ENCODE assay signal across 26 cellular contexts in the genomic region with DNA sequence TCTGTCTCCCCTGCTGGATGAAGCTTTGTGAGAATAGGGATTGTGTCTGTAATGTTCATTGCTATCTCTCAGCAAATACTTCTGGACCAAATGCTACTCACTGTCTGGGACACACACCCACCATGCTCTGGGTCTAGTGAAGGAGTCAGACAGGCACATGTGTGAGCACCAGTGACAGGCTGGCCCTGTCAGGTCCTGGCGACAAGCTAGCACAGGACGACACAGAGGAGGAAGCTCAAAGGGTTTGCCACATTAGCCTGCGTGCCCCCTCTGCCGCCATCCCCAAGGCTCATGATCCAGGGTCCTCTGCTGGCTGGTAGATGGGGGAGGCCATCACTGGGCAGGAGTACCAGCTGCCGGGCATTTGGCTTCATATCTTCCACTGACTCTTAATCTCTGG.
"Had no signal": no experiment of that assay in that cellular context is flagged by ENCODE, and none has a peak within 500 bp of the region (broad histone marks: within the 10 kb centered on the region; RNA-seq: fewer than 3 reads in every experiment).

No MANE protein-coding gene starts in this region.

- H3K27ac ChIP-seq: colonic mucosa, epithelial cell of prostate, esophagus squamous epithelium, gastrocnemius medialis, hepatocyte, lower lobe of right lung had no signal

- H3K4me2 ChIP-seq: hepatocyte had no signal

- H3K36me3 ChIP-seq: colonic mucosa had no signal

- H3K9me3 ChIP-seq: colonic mucosa, esophagus squamous epithelium, gastrocnemius medialis, lower lobe of right lung, mucosa of descending colon had no signal

- ATAC-seq: effector memory CD8-positive, alpha-beta T cell; gastrocnemius medialis; left colon; left lobe of liver; lower lobe of right lung; mucosa of descending colon had no signal

- DNase-seq: cerebellar nuclear complex; colonic mucosa; cortex of kidney; effector CD8-positive, alpha-beta T cell; effector memory CD8-positive, alpha-beta T cell; endodermal cell; erythroblast; esophagus squamous epithelium; foreskin fibroblast; foreskin melanocyte; gastrocnemius medialis; glutamatergic neuron; head of caudate nucleus; hypothalamus; immature natural killer cell; islet precursor cell; kidney; kidney glomerular epithelial cell; left colon; left ventricle myocardium superior; lower lobe of right lung; mesenchymal stem cell; mucosa of descending colon had no signal

- H3K79me2 ChIP-seq: hepatocyte had no signal

- H3K4me1 ChIP-seq: colonic mucosa, esophagus squamous epithelium, gastrocnemius medialis, lower lobe of right lung had no signal

- H3K27me3 ChIP-seq: colonic mucosa, esophagus squamous epithelium, gastrocnemius medialis, hepatocyte had no signal

- H2AFZ ChIP-seq: hepatocyte had no signal

- H3K4me3 ChIP-seq: colonic mucosa, esophagus squamous epithelium, gastrocnemius medialis, hepatocyte, lower lobe of right lung, mucosa of descending colon had no signal
